ENCODE assay signal across 1 cellular context in genomic region chr18:74459877-74460276, GRCh38.
A peak's percentile ranks its signal among the peaks of the same experiment; 100 is the strongest.
TF ChIP-seq lines count a peak whose summit lies in the region.

No MANE protein-coding gene starts in this region.

TF ChIP-seq in GM23338, 12 proteins besides CTCF, POLR2A, EP300 and RAD21 (continued from another document):
- TF ChIP-seq ZNF462 (CRISPR knock-in tag; IDR thresholded peaks at IDR 0.05) = 0 out of 2 replicates have a peak, but pooled peaks have one; percentile 34
